ENCODE assay signal across 22 cellular contexts in the genomic region with DNA sequence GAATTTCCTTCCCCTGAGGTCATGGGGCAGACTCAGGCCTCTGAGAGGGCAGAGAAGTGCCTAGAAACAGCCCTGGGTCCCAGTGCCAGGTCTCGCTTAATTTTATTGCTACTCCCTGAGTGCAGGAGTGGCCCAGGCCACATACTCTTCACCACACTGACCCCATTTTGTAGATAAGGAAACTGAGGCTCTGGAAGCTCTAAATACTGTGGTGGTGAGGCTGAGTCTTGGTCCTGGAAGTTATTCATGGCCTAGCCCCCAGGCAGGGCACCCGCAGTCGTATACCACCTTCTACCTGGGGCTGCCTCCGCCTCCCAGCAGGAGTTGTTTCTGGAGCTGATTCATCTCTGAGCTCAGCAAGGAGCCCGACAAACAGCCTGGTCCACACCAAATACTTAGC. TPM values are rescaled to one million over a fixed set of nuclear protein-coding genes. Genes with fewer than 3 reads are reported as not detected.
DNase-seq lines count a peak whose midpoint lies in the region; ATAC-seq, FAIRE-seq and TF ChIP-seq lines count a peak whose summit lies in the region.
"Had no signal": no experiment of that assay in that cellular context is flagged by ENCODE, and none has a peak within 500 bp of the region (broad histone marks: within the 10 kb centered on the region; RNA-seq: fewer than 3 reads in every experiment).

No MANE protein-coding gene starts in this region.

- H3K36me3 ChIP-seq in left ventricle myocardium inferior (no peaks in the 10 kb centered on the region), adrenal gland (replicated peaks in 1 of 2) (no peaks in the 10 kb centered on the region), HepG2 (replicated peaks in 1 of 2; ENCODE audit: control insufficient read depth in 1 of 2, insufficient read depth in 2 of 2, low read length in 2 of 2) (no peaks in the 10 kb centered on the region), osteoblast (ENCODE audit: insufficient read depth, low read length) (no peaks in the 10 kb centered on the region), left lung (no peaks in the 10 kb centered on the region)

- intact Hi-C loops in Right ventricle myocardium superior (cut with DNase I) (no loop called here), left ventricle myocardium inferior (cut with micrococcal nuclease) (no loop called here), adrenal gland (cut with DNase I) (no loop called here), HepG2 (cut with micrococcal nuclease; ENCODE audit: unreplicated experiment) (no loop called here), left lung (cut with DNase I) (no loop called here)

- H3K27ac ChIP-seq in left ventricle myocardium inferior (replicated peaks) (no peak overlapping the region), adrenal gland (peak overlapping the region in 3 of 5 donors; percentile 19 to 52 (median 38)), HepG2 (ENCODE audit: extremely low read length, insufficient read depth, low read length) (peak overlapping the region; percentile 47), osteoblast (ENCODE audit: low read depth, low read length) (no peak overlapping the region), left lung (no peak overlapping the region)
- H3K27ac ChIP-seq: C4-2B, GM23248 had no signal

- H4K20me1 ChIP-seq in HepG2 (ENCODE audit: insufficient read depth, low read length) (no peaks in the 10 kb centered on the region), osteoblast (ENCODE audit: insufficient read depth, low read length) (no peaks in the 10 kb centered on the region)

- POLR2A ChIA-PET in HepG2 (lab: Yijun Ruan, JAX), result interaction anchor here (0.8 kb wide), 1 partner anchor 10 kb away, joined by 3 read pairs; no protein-coding TSS in a partner anchor

- H3K9me3 ChIP-seq in left ventricle myocardium inferior (replicated peaks) (no peaks in the 10 kb centered on the region), adrenal gland (replicated peaks in 1 of 3) (no peaks in the 10 kb centered on the region), HepG2 (ENCODE audit: low read length) (no peaks in the 10 kb centered on the region), osteoblast (ENCODE audit: low read depth, low read length) (no peaks in the 10 kb centered on the region), left lung (no peaks in the 10 kb centered on the region)
- H3K9me3 ChIP-seq: A549, Caco-2 had no signal

- ATAC-seq in Right ventricle myocardium superior (ENCODE audit: poor library complexity) (no peak), HepG2 (no peak), left lung (no peak), GM21737 (IDR thresholded peaks at IDR 0.05; ENCODE audit: unreplicated experiment) (no peak)
- ATAC-seq: CD8-positive, alpha-beta T cell had no signal

- H3K4me1 ChIP-seq in left ventricle myocardium inferior (peaks cover 12% of the 10 kb centered on the region), adrenal gland (replicated peaks in 1 of 2) (peaks cover 0 to 15% of the 10 kb centered on the region in 2 donors), HepG2 (ENCODE audit: insufficient read depth, low read length) (peaks cover 73% of the 10 kb centered on the region), osteoblast (ENCODE audit: insufficient read depth, low read length) (no peaks in the 10 kb centered on the region), left lung (no peaks in the 10 kb centered on the region)
- H3K4me1 ChIP-seq: Caco-2 had no signal

- H2AFZ ChIP-seq in HepG2 (ENCODE audit: low read length) (no peak overlapping the region), osteoblast (ENCODE audit: low read length) (no peak overlapping the region)
- H2AFZ ChIP-seq: GM23248 had no signal

- TF ChIP-seq RAD21 in HepG2 (CRISPR knock-in tag; IDR thresholded peaks at IDR 0.05), result no peak

- DNase-seq in Right ventricle myocardium superior, result peak; percentile 9
- DNase-seq in left ventricle myocardium inferior, result no peak
- no peak for DNase-seq in adrenal gland
- no peak for DNase-seq in HepG2 (ENCODE audit: low spot score)
- peak; percentile 62 for DNase-seq in osteoblast (ENCODE audit: insufficient read length, low spot score, missing footprints)
- DNase-seq in left lung, result no peak
- no peak for DNase-seq in NCI-H69 (lab: John Stamatoyannopoulos, UW)
- DNase-seq: 8988T; CD4-positive, CD25-positive, alpha-beta regulatory T cell; CD8-positive, alpha-beta T cell; DMS153; DND-41; HCEC 1CT had no signal

- in situ Hi-C loops in HepG2 (cut with HindIII; ENCODE audit: extremely low pct_ligation_motif_present, low pct_unique_long_range_greater_than_20kb), result no loop called here

- no peak overlapping the region for H3K9ac ChIP-seq in HepG2 (ENCODE audit: insufficient read depth, low read depth, low read length)
- H3K9ac ChIP-seq: GM23248 had no signal

- no peak for FAIRE-seq in HepG2 (lab: Jason Lieb, UNC)
- FAIRE-seq: A549, G401.6, GM12892, H1 had no signal

- BruUV-seq in HepG2 (replicated peaks; lab: Mats Ljungman, UMichigan), result no TSS peak

- WGBS in adrenal gland, 4 donors, result 64 to 76% (median 73%) methylated on average over 4 to 5 of the region's 5 CpGs
- 60% methylated on average over 4 of the region's 5 CpGs for WGBS in HepG2 (ENCODE audit: low lambda C conversion rate)

- H3K27me3 ChIP-seq in left ventricle myocardium inferior (ENCODE audit: low read depth) (peaks cover 42% of the 10 kb centered on the region), adrenal gland (no peaks in the 10 kb centered on the region), HepG2 (ENCODE audit: control insufficient read depth in 1 of 2, insufficient read depth in 2 of 2, low read length in 2 of 2) (no peaks in the 10 kb centered on the region; a peak in 1 of 5 replicates), osteoblast (ENCODE audit: insufficient read depth, low read length) (peaks cover 27% of the 10 kb centered on the region), left lung (peaks cover 0 to 23% of the 10 kb centered on the region in 2 donors)

- H3K4me3 ChIP-seq in left ventricle myocardium inferior (no peak overlapping the region), adrenal gland (no peak overlapping the region), HepG2 (replicated peaks in 1 of 3; ENCODE audit: insufficient read depth in 1 of 3, low read depth in 2 of 3, low read length in 3 of 3) (no peak overlapping the region), osteoblast (ENCODE audit: insufficient read depth, low read length) (no peak overlapping the region), left lung (no peak overlapping the region)
- H3K4me3 ChIP-seq: A549, GM23248 had no signal

- CTCF ChIA-PET in HepG2 (lab: Yijun Ruan, JAX; ENCODE audit: low intra/inter-chr PET ratio, low total read pairs), result no interaction called here

- TF ChIP-seq EP300 in HepG2 (IDR thresholded peaks at IDR 0.05; ENCODE audit: low read depth in 2 of 2, low read length in 2 of 2) (no peak), HepG2 (CRISPR knock-in tag; IDR thresholded peaks at IDR 0.05; ENCODE audit: borderline replicate concordance) (no peak)

- H3K79me2 ChIP-seq in HepG2 (ENCODE audit: insufficient read depth, low read length) (no peaks in the 10 kb centered on the region), osteoblast (ENCODE audit: insufficient read depth, low read length) (no peaks in the 10 kb centered on the region)

- TF ChIP-seq POLR2A in adrenal gland (IDR thresholded peaks at IDR 0.05), result no peak
- TF ChIP-seq POLR2A in HepG2 (IDR thresholded peaks at IDR 0.05; ENCODE audit: insufficient read depth in 1 of 2, low read depth in 2 of 2, low read length in 2 of 2), result no peak

- H3K4me2 ChIP-seq in HepG2 (ENCODE audit: low read depth, low read length) (peak overlapping the region; percentile 26; the same call in 1 of the 2 replicates), osteoblast (ENCODE audit: insufficient read depth, low read length) (no peak overlapping the region)

- TF ChIP-seq CTCF in left ventricle myocardium inferior (IDR thresholded peaks at IDR 0.05; ENCODE audit: borderline replicate concordance) (no peak), adrenal gland (IDR thresholded peaks at IDR 0.05) (no peak), HepG2 (CRISPR knock-in tag; IDR thresholded peaks at IDR 0.05) (no peak), osteoblast (IDR thresholded peaks at IDR 0.05; ENCODE audit: extremely low read depth, low read depth, low read length) (no peak), left lung (IDR thresholded peaks at IDR 0.05) (no peak)

TF ChIP-seq in HepG2, 621 proteins besides CTCF, POLR2A, EP300 and RAD21 (continues in another document):
- peak; percentile 60 for TF ChIP-seq ZNF629 (CRISPR knock-in tag; conservative IDR thresholded peaks at IDR 0.05)

RNA-seq across cellular contexts. Expression of gene ATP2B2, which starts 9.8 kb away (rescaled TPM):
- not detected for total RNA-seq in Right ventricle myocardium superior
- total RNA-seq in left ventricle myocardium inferior, result not detected
- total RNA-seq in adrenal gland, result 1 to 10 TPM in 6 of 8 donors, under 1 TPM in 2; 0.58 to 3.0 (median 1.6) TPM
- polyA plus RNA-seq in adrenal gland, result 1 to 10 TPM in 2 of 3 donors, under 1 TPM in 1; 0.37 to 1.6 (median 1.0) TPM
- total RNA-seq in HepG2 (2016; rRNA removed; fragmentation: Illumina TruSeq; extraction: Trizol), result 1.1 and 1.5 TPM in 2 replicates
- 0.30 and 0.35 TPM in 2 replicates for total RNA-seq in HepG2 (2016; cell fraction: cytosol; rRNA removed; fragmentation: Illumina TruSeq; extraction: Trizol; ENCODE audit: low read depth)
- total RNA-seq in HepG2 (2016; cell fraction: insoluble cytoplasmic fraction; rRNA removed; fragmentation: Illumina TruSeq; extraction: Trizol), result 0.62 and 1.7 TPM in 2 replicates
- total RNA-seq in HepG2 (2016; cell fraction: membrane; rRNA removed; fragmentation: Illumina TruSeq; extraction: Trizol), result 1.3 and 1.6 TPM in 2 replicates
- 2.9 and 3.0 TPM in 2 replicates for total RNA-seq in HepG2 (2016; cell fraction: nucleus; rRNA removed; fragmentation: Illumina TruSeq; extraction: Trizol)
- 2.3 and 4.0 TPM in 2 replicates for polyA plus RNA-seq in HepG2 (2011; rRNA removed)
- 1.5 and 2.5 TPM in 2 replicates for polyA plus RNA-seq in HepG2 (2011; cell fraction: cytosol; rRNA removed)
- polyA plus RNA-seq in HepG2 (2011; cell fraction: nucleus; rRNA removed), result 8.9 and 11.7 TPM in 2 replicates
- 5.0 and 8.8 TPM in 2 replicates for polyA plus RNA-seq in HepG2 (2012)
- 0.29 and 0.54 TPM in 2 replicates for polyA plus RNA-seq in HepG2 (2016; cell fraction: cytosol; fragmentation: Illumina TruSeq; extraction: Trizol; ENCODE audit: low read depth)
- 0.86 and 1.1 TPM in 2 replicates for polyA plus RNA-seq in HepG2 (2016; cell fraction: insoluble cytoplasmic fraction; fragmentation: Illumina TruSeq; extraction: Trizol; ENCODE audit: low read depth)
- polyA plus RNA-seq in HepG2 (2016; cell fraction: membrane; fragmentation: Illumina TruSeq; extraction: Trizol; ENCODE audit: low read depth), result 0.66 and 0.84 TPM in 2 replicates
- 2.6 and 4.2 TPM in 2 replicates for polyA plus RNA-seq in HepG2 (2016; cell fraction: nucleus; fragmentation: Illumina TruSeq; extraction: Trizol; ENCODE audit: insufficient read depth, low read depth)
- polyA minus RNA-seq in HepG2 (2011; rRNA and poly(A)+ RNA removed; ENCODE audit: low replicate concordance), result 5.2 TPM in 1 of 2 replicates, not detected in the other
- 1.8 and 4.1 TPM in 2 replicates for polyA minus RNA-seq in HepG2 (2011; cell fraction: cytosol; rRNA and poly(A)+ RNA removed)
- 9.0 and 11.7 TPM in 2 replicates for polyA minus RNA-seq in HepG2 (2011; cell fraction: nucleus; rRNA and poly(A)+ RNA removed)
- not detected in 2 replicates for total RNA-seq in osteoblast
- under 1 TPM in 1 of 2 donors, not detected in 1; 0.18 TPM for total RNA-seq in left lung
- total RNA-seq: Caco-2; CD4-positive, CD25-positive, alpha-beta regulatory T cell; CD8-positive, alpha-beta T cell; GM23248 had no signal
- polyA plus RNA-seq: BJ, GM23248 had no signal

Comparison
In these comparisons a context has a peak if more than half of its experiments do, and no peak if none do; other contexts are left out.
1. DNase-seq: peak in Right ventricle myocardium superior (single experiment) and osteoblast (single experiment); none in left ventricle myocardium inferior (single experiment), adrenal gland (0 of 7), HepG2 (single experiment), left lung (0 of 2) and NCI-H69 (single experiment).
2. H3K27ac ChIP-seq: peak in adrenal gland (3 of 5) and HepG2 (single experiment); none in left ventricle myocardium inferior (single experiment), osteoblast (single experiment) and left lung (0 of 2).